Comparison of ENCODE assay signal across 1 cellular context in genomic region chr12:43776498-43776897, GRCh38.
TF ChIP-seq lines count a peak whose summit lies in the region.

No MANE protein-coding gene starts in this region.

TF ChIP-seq in HCT116, 20 proteins besides CTCF, POLR2A, EP300 and RAD21 (continued from another document):
- TF ChIP-seq REST (IDR thresholded peaks at IDR 0.05; ENCODE audit: low read depth) (no peak), SP1 (IDR thresholded peaks at IDR 0.05; ENCODE audit: low read depth) (no peak), CBX3 (IDR thresholded peaks at IDR 0.05; ENCODE audit: low read depth) (no peak), ZNF274 (IDR thresholded peaks at IDR 0.05; ENCODE audit: low read depth, low read length) (no peak), FOSL1 (IDR thresholded peaks at IDR 0.05; ENCODE audit: low read depth) (no peak), ATF3 (IDR thresholded peaks at IDR 0.05) (no peak)
